11 cellular contexts compared by ENCODE assay signal in the genomic region with DNA sequence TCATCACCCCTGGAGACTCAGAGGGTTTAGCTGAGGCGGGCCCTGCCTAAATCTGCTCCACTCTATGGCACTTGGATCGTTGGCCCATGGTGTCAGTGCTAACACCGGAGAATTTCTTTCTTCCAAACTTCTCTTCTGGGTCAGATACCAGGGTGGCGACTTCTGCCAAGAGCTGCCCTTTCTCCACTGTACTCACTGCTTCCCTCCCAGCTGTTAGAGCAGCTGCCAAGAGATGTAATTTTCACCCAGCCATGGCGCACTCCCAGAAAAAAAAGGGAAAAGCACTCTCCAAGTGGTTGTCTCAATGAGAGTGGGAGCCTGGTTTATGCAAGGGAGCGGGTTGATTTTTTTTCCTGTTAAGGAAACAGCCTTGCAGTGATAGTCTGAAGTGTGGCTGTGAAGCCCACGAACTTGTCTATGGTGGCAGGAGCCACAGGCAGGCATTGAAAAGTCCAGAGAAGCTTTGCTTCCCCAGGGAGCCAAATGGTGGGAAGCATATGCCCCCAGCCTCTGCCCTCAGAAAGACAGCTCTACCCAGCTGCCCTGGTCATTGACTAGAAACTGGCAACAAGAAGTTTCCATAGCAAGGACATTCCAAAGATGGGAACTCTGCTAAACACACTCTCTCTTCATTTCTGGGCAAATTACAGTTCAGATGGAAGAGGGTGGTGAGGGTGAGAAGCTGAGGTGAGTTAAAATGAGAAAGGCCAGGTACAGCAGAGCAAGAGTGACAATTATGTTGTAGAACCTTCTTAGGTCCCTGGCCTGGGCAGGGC. TPM values are rescaled to one million over a fixed set of nuclear protein-coding genes. Genes with fewer than 3 reads are reported as not detected.
DNase-seq lines count a peak whose midpoint lies in the region; ATAC-seq lines count a peak whose summit lies in the region.
"Had no signal": no experiment of that assay in that cellular context is flagged by ENCODE, and none has a peak within 500 bp of the region (broad histone marks: within the 10 kb centered on the region; RNA-seq: fewer than 3 reads in every experiment).

No MANE protein-coding gene starts in this region.

- H3K9ac ChIP-seq in GM23248: no peak overlapping the region

- no peaks in the 10 kb centered on the region for H3K79me2 ChIP-seq in GM23248 (ENCODE audit: insufficient read depth)

- no peaks in the 10 kb centered on the region for H3K9me3 ChIP-seq in SJCRH30 (replicated peaks)
- H3K9me3 ChIP-seq in GM23248 (ENCODE audit: low read depth): no peaks in the 10 kb centered on the region

- H3K27ac ChIP-seq in SJCRH30 (peak overlapping the region; percentile 52), GM23248 (no peak overlapping the region)

- H3K4me3 ChIP-seq in SJCRH30 (no peak overlapping the region), GM23248 (no peak overlapping the region)
- H3K4me3 ChIP-seq: GM12878 had no signal

- peaks cover 5% of the 10 kb centered on the region; the same call in 1 of the 2 replicates for H3F3A ChIP-seq in GM23248 (ENCODE audit: insufficient read depth)

- WGBS in GM23248 (ENCODE audit: low coverage in 1 of 2, low lambda C conversion rate in 2 of 2, missing lambda C conversion rate in 2 of 2), 2 experiments: 83 to 90% methylated on average over 7 of the region's 7 CpGs

- H3K36me3 ChIP-seq in SJCRH30 (no peaks in the 10 kb centered on the region), GM23248 (ENCODE audit: low read depth) (peaks cover 50% of the 10 kb centered on the region; the same call in 1 of the 2 replicates)

- no peak overlapping the region for H2AFZ ChIP-seq in GM23248

- peaks cover 22% of the 10 kb centered on the region for H3K4me1 ChIP-seq in SJCRH30
- H3K4me1 ChIP-seq in GM23248 (ENCODE audit: insufficient read depth): 0 out of 2 replicates have a peak, but pooled peaks cover 6% of the 10 kb centered on the region

- in situ Hi-C loops in GM23248 (cut with MboI): no loop called here

- DNase-seq in DMS79 (lab: John Stamatoyannopoulos, UW) (peak; percentile 69), SJCRH30 (peak; percentile 47 to 62), Right ventricle myocardium inferior (ENCODE audit: missing footprints) (no peak), putamen (ENCODE audit: low spot score) (peak; percentile 43), GM23248 (no peak)
- DNase-seq in activated CD4-positive, alpha-beta T cell treated with anti-CD3 and anti-CD28 coated beads for 4 hours: no peak
- DNase-seq in activated CD8-positive, alpha-beta memory T cell treated with anti-CD3 and anti-CD28 coated beads, Interleukin-2, amount 50 U/mL, for 48 hours: no peak
- DNase-seq: CD4-positive, CD25-positive, alpha-beta regulatory T cell; NCI-H146 had no signal

- H3K27me3 ChIP-seq in SJCRH30: no peaks in the 10 kb centered on the region
- H3K27me3 ChIP-seq in GM23248 (replicated peaks; ENCODE audit: insufficient read depth): no peaks in the 10 kb centered on the region

- no peaks in the 10 kb centered on the region for H4K20me1 ChIP-seq in GM23248 (ENCODE audit: insufficient read depth)

- H3K9me2 ChIP-seq in GM23248 (ENCODE audit: insufficient read depth): no peaks in the 10 kb centered on the region

- intact Hi-C loops in Right ventricle myocardium inferior (cut with DNase I): loop anchor here (1.0 to 2.0 kb wide), 2 partner anchors 42 to 77 kb away; a partner anchor contains a TSS

- peak; percentile 49 for ATAC-seq in Right ventricle myocardium inferior
- ATAC-seq in HG02981 (IDR thresholded peaks at IDR 0.05; ENCODE audit: unreplicated experiment): no peak
- ATAC-seq: GM12878 had no signal

- no peak overlapping the region for H3K4me2 ChIP-seq in GM23248 (ENCODE audit: unreplicated experiment)

RNA-seq across cellular contexts. Expression of a gene that starts 10.7 kb away (rescaled TPM):
- 9.9 and 12.6 TPM in 2 replicates for total RNA-seq in SJCRH30 (2014; rRNA removed; shearing (Covaris generic))
- total RNA-seq in Right ventricle myocardium inferior: 26.7 TPM
- total RNA-seq in GM23248 (2014; rRNA removed; shearing (Covaris generic)): 58.8 and 68.7 TPM in 2 replicates
- 29.7 and 31.6 TPM in 2 replicates for polyA plus RNA-seq in GM23248 (2016; fragmentation: Nextera tagmentation; extraction: Ambion mirVana)

RNA-seq across cellular contexts. Expression of a gene that starts 11.3 kb away (rescaled TPM):
- 9.5 and 12.4 TPM in 2 replicates for total RNA-seq in SJCRH30 (2014; rRNA removed; shearing (Covaris generic))
- 17.3 TPM for total RNA-seq in Right ventricle myocardium inferior
- total RNA-seq in GM23248 (2014; rRNA removed; shearing (Covaris generic)): 5.8 and 13.9 TPM in 2 replicates
- polyA plus RNA-seq in GM23248 (2016; fragmentation: Nextera tagmentation; extraction: Ambion mirVana): 11.3 and 12.6 TPM in 2 replicates

RNA-seq across cellular contexts. Expression of a gene that starts 22.0 kb away (rescaled TPM):
- total RNA-seq in SJCRH30 (2014; rRNA removed; shearing (Covaris generic)): 3.7 and 4.2 TPM in 2 replicates
- 122 TPM for total RNA-seq in Right ventricle myocardium inferior
- 2,401 and 2,613 TPM in 2 replicates for total RNA-seq in GM23248 (2014; rRNA removed; shearing (Covaris generic))
- 1,454 and 1,484 TPM in 2 replicates for polyA plus RNA-seq in GM23248 (2016; fragmentation: Nextera tagmentation; extraction: Ambion mirVana)

RNA-seq across cellular contexts. Expression of a gene that starts 42.6 kb away (rescaled TPM):
- total RNA-seq in SJCRH30 (2014; rRNA removed; shearing (Covaris generic)): 13.7 and 15.0 TPM in 2 replicates
- 26.1 TPM for total RNA-seq in Right ventricle myocardium inferior
- 15.7 TPM in 2 replicates for total RNA-seq in GM23248 (2014; rRNA removed; shearing (Covaris generic))
- polyA plus RNA-seq in GM23248 (2016; fragmentation: Nextera tagmentation; extraction: Ambion mirVana): 11.6 and 13.1 TPM in 2 replicates

Comparison
In these comparisons a context has a peak if more than half of its experiments do, and no peak if none do; other contexts are left out.
1. DNase-seq: peak in DMS79 (single experiment), SJCRH30 (2 of 2) and putamen (single experiment); none in Right ventricle myocardium inferior (single experiment), activated CD4-positive, alpha-beta T cell treated with anti-CD3 and anti-CD28 coated beads for 4 hours (0 of 2), GM23248 (single experiment) and activated CD8-positive, alpha-beta memory T cell treated with anti-CD3 and anti-CD28 coated beads, Interleukin-2, amount 50 U/mL, for 48 hours (single experiment).
2. RNA of a gene that starts 22.0 kb away (total RNA-seq): 2,401 to 2,613 TPM in GM23248 and 122 TPM in Right ventricle myocardium inferior (single experiment); 3.7 to 4.2 TPM in SJCRH30; every median in the first group is over 10 times any median in the second.